ENCODE assay signal across 18 cellular contexts in the genomic region with DNA sequence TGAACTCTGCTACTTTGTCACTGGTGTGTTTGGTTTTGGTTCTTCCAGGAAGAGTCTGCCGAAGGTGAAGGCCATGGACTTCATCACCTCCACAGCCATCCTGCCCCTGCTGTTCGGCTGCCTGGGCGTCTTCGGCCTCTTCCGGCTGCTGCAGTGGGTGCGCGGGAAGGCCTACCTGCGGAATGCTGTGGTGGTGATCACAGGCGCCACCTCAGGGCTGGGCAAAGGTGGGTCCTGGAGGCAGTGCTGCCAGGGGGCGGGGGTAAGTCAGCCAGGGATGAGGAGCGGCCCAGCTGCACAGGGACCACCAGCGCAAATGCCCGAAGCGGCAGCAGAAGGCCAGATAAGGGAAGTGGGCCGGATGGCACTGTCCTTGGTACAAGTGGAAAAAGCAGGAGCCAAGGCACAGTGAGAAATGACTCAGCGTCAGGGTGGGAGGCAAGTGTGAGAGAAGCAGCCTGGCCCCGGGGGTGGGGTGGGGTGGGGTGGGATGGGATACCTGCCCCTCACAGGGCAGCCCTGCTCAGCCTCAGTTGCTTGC. TPM values are rescaled to one million over a fixed set of nuclear protein-coding genes. Genes with fewer than 3 reads are reported as not detected.
A peak's percentile ranks its signal among the peaks of the same experiment; 100 is the strongest.
DNase-seq lines count a peak whose midpoint lies in the region; ATAC-seq and TF ChIP-seq lines count a peak whose summit lies in the region.
"Had no signal": no experiment of that assay in that cellular context is flagged by ENCODE, and none has a peak within 500 bp of the region (broad histone marks: within the 10 kb centered on the region; RNA-seq: fewer than 3 reads in every experiment).

No MANE protein-coding gene starts in this region.

- no peak for ATAC-seq in left ventricle myocardium superior
- no peak for ATAC-seq in left lobe of liver
- ATAC-seq in stimulated activated memory B cell treated with anti-CD40 and anti-IgM and Interleukin-4, amounts not matched to agents 10 μg/mL and 1 μg/mL and 100 μg/mL, for 72 hours: no peak
- ATAC-seq: activated CD8-positive, alpha-beta T cell treated with anti-CD3 and anti-CD28 coated beads, Interleukin-2, amount 10 ng/mL, durations not matched to agents 7 days and 5 days had no signal

- H3K27ac ChIP-seq in cardiac muscle cell (peak overlapping the region; percentile 56), MM.1S (ENCODE audit: low read length) (peak overlapping the region; percentile 94), SJCRH30 (no peak overlapping the region)
- H3K27ac ChIP-seq: vagina had no signal

- DNase-seq in cardiac muscle cell (ENCODE audit: low read depth in 1 of 2, low spot score in 1 of 2): no peak
- no peak for DNase-seq in left ventricle myocardium superior
- no peak for DNase-seq in MM.1S
- peak; percentile 36 for DNase-seq in left lobe of liver (ENCODE audit: low spot score)
- no peak for DNase-seq in activated CD4-positive, CD25-positive, alpha-beta regulatory T cell (lab: John Stamatoyannopoulos, UW)
- no peak for DNase-seq in T1000 (lab: John Stamatoyannopoulos, UW)
- DNase-seq in SJCRH30: no peak
- DNase-seq: activated CD8-positive, alpha-beta T cell treated with anti-CD3 and anti-CD28 coated beads, Interleukin-2, amount 10 ng/mL, durations not matched to agents 7 days and 5 days; activated T-cell treated with anti-CD3 and anti-CD28 coated beads, Interleukin-2, amount 50 U/mL, for 72 hours; Calu3; Kasumi-1; testis had no signal

- H3K36me3 ChIP-seq in cardiac muscle cell: no peaks in the 10 kb centered on the region
- no peaks in the 10 kb centered on the region for H3K36me3 ChIP-seq in MM.1S (replicated peaks; ENCODE audit: insufficient read depth, low read length)
- H3K36me3 ChIP-seq in SJCRH30: no peaks in the 10 kb centered on the region

- H3K9me3 ChIP-seq in cardiac muscle cell (ENCODE audit: low read depth): no peaks in the 10 kb centered on the region
- no peaks in the 10 kb centered on the region for H3K9me3 ChIP-seq in MM.1S (replicated peaks; ENCODE audit: insufficient read depth, low read length)
- no peaks in the 10 kb centered on the region for H3K9me3 ChIP-seq in SJCRH30 (replicated peaks)
- H3K9me3 ChIP-seq: BLaER1 treated with 17β-estradiol and CSF1 and Interleukin-3, amounts not matched to agents 10 nM and 100 nM; testis; vagina had no signal

- H3K9me2 ChIP-seq in MM.1S (replicated peaks; ENCODE audit: insufficient read depth, low read length): no peaks in the 10 kb centered on the region

- peak overlapping the region; percentile 67 for H3K4me3 Mint-ChIP-seq in stimulated activated memory B cell treated with anti-CD40 and anti-IgM and Interleukin-4, amounts not matched to agents 10 μg/mL and 1 μg/mL and 100 μg/mL, for 72 hours
- H3K4me3 Mint-ChIP-seq: activated CD8-positive, alpha-beta T cell treated with anti-CD3 and anti-CD28 coated beads, Interleukin-2, amount 10 ng/mL, durations not matched to agents 7 days and 5 days; activated naive CD8-positive, alpha-beta T cell; activated T-cell treated with anti-CD3 and anti-CD28 coated beads, Interleukin-2, amount 50 U/mL, for 72 hours; central memory CD8-positive, alpha-beta T cell had no signal

- H3K9me3 Mint-ChIP-seq in stimulated activated memory B cell treated with anti-CD40 and anti-IgM and Interleukin-4, amounts not matched to agents 10 μg/mL and 1 μg/mL and 100 μg/mL, for 72 hours: no peaks in the 10 kb centered on the region
- H3K9me3 Mint-ChIP-seq: activated T-cell treated with anti-CD3 and anti-CD28 coated beads, Interleukin-2, amount 50 U/mL, for 72 hours; central memory CD8-positive, alpha-beta T cell had no signal

- H2AFZ ChIP-seq in MM.1S (ENCODE audit: low read length): peak overlapping the region; percentile 20; the same call in 1 of the 2 replicates

- peaks cover 14% of the 10 kb centered on the region for H3F3A ChIP-seq in MM.1S (ENCODE audit: insufficient read depth, low read length)

- peaks cover 26% of the 10 kb centered on the region for H3K36me3 Mint-ChIP-seq in stimulated activated memory B cell treated with anti-CD40 and anti-IgM and Interleukin-4, amounts not matched to agents 10 μg/mL and 1 μg/mL and 100 μg/mL, for 72 hours

- no peak overlapping the region for H3K4me3 ChIP-seq in cardiac muscle cell
- peak overlapping the region; percentile 15 for H3K4me3 ChIP-seq in MM.1S (ENCODE audit: low read length)
- H3K4me3 ChIP-seq in SJCRH30: no peak overlapping the region
- H3K4me3 ChIP-seq: BLaER1 treated with 17β-estradiol and CSF1 and Interleukin-3, amounts not matched to agents 10 nM and 100 nM; smooth muscle cell; testis; vagina had no signal

- H3K4me1 Mint-ChIP-seq in stimulated activated memory B cell treated with anti-CD40 and anti-IgM and Interleukin-4, amounts not matched to agents 10 μg/mL and 1 μg/mL and 100 μg/mL, for 72 hours: peaks cover 23% of the 10 kb centered on the region

- no peaks in the 10 kb centered on the region for H3K27me3 ChIP-seq in cardiac muscle cell
- no peaks in the 10 kb centered on the region for H3K27me3 ChIP-seq in MM.1S (replicated peaks; ENCODE audit: insufficient read depth, low read length)
- no peaks in the 10 kb centered on the region for H3K27me3 ChIP-seq in SJCRH30
- H3K27me3 ChIP-seq: BLaER1 treated with 17β-estradiol and CSF1 and Interleukin-3, amounts not matched to agents 10 nM and 100 nM; testis; vagina had no signal

- TF ChIP-seq CTCF in cardiac muscle cell (IDR thresholded peaks at IDR 0.05; ENCODE audit: low read depth, low read length) (no peak), MM.1S (IDR thresholded peaks at IDR 0.05; ENCODE audit: low read length) (no peak)

- H3K79me2 ChIP-seq in MM.1S (ENCODE audit: low read length): peaks cover 10% of the 10 kb centered on the region

- peak overlapping the region; percentile 62 for H3K9ac ChIP-seq in MM.1S (ENCODE audit: low read length)

- H3K27me3 Mint-ChIP-seq in stimulated activated memory B cell treated with anti-CD40 and anti-IgM and Interleukin-4, amounts not matched to agents 10 μg/mL and 1 μg/mL and 100 μg/mL, for 72 hours: no peaks in the 10 kb centered on the region
- H3K27me3 Mint-ChIP-seq: activated naive CD8-positive, alpha-beta T cell; central memory CD8-positive, alpha-beta T cell had no signal

- peak overlapping the region; percentile 84 for H3K4me2 ChIP-seq in MM.1S (ENCODE audit: low read depth, low read length)
- H3K4me2 ChIP-seq: smooth muscle cell had no signal

- H3K27ac Mint-ChIP-seq in stimulated activated memory B cell treated with anti-CD40 and anti-IgM and Interleukin-4, amounts not matched to agents 10 μg/mL and 1 μg/mL and 100 μg/mL, for 72 hours: peak overlapping the region; percentile 78
- H3K27ac Mint-ChIP-seq: activated CD8-positive, alpha-beta T cell treated with anti-CD3 and anti-CD28 coated beads, Interleukin-2, amount 10 ng/mL, durations not matched to agents 7 days and 5 days; activated naive CD8-positive, alpha-beta T cell; activated T-cell treated with anti-CD3 and anti-CD28 coated beads, Interleukin-2, amount 50 U/mL, for 72 hours had no signal

- intact Hi-C loops in left ventricle myocardium superior (cut with micrococcal nuclease): no loop called here

- H3K4me1 ChIP-seq in cardiac muscle cell (ENCODE audit: low read depth) (peaks cover 40% of the 10 kb centered on the region), MM.1S (ENCODE audit: low read length) (peaks cover 40% of the 10 kb centered on the region), SJCRH30 (no peaks in the 10 kb centered on the region)

- no peaks in the 10 kb centered on the region for H4K20me1 ChIP-seq in MM.1S (ENCODE audit: insufficient read depth, low read length)

RNA-seq across cellular contexts. Expression of gene TMEM11, which starts 41.9 kb away (rescaled TPM):
- total RNA-seq in cardiac muscle cell: 37.9 and 42.9 TPM in 2 replicates
- polyA plus RNA-seq in cardiac muscle cell: 91.0 and 92.2 TPM in 2 replicates
- 31.5 TPM for total RNA-seq in left ventricle myocardium superior
- 9.3 TPM for total RNA-seq in left lobe of liver
- 86.1 and 88.9 TPM in 2 replicates for total RNA-seq in SJCRH30 (2014; rRNA removed; shearing (Covaris generic))

RNA-seq across cellular contexts. Expression of gene DHRS7B, which starts 45.3 kb away (rescaled TPM):
- total RNA-seq in cardiac muscle cell (34.2 and 42.6 TPM in 2 replicates), left ventricle myocardium superior (18.6 TPM), left lobe of liver (11.0 TPM)
- polyA plus RNA-seq in cardiac muscle cell: 40.0 and 41.0 TPM in 2 replicates
- total RNA-seq in SJCRH30 (2014; rRNA removed; shearing (Covaris generic)): 16.7 and 20.8 TPM in 2 replicates
